1 cellular context compared by ENCODE assay signal in genomic region chr19:29694669-29695627, GRCh38.
TF ChIP-seq lines count a peak whose summit lies in the region.

No MANE protein-coding gene starts in this region.

TF ChIP-seq in HepG2, 621 proteins besides CTCF, POLR2A, EP300 and RAD21 (continued from another document and continues in another):
- TF ChIP-seq RFX3 (CRISPR knock-in tag; IDR thresholded peaks at IDR 0.05) = no peak
- TF ChIP-seq CEBPG (CRISPR knock-in tag; IDR thresholded peaks at IDR 0.05) = 0 out of 2 replicates have a peak, but pooled peaks have one; percentile 7
- TF ChIP-seq TFAP4 (IDR thresholded peaks at IDR 0.05; ENCODE audit: borderline replicate concordance, low read depth) = no peak
- no peak for TF ChIP-seq ZNF839 (CRISPR knock-in tag; IDR thresholded peaks at IDR 0.05; ENCODE audit: borderline replicate concordance)
- TF ChIP-seq ELK4 (CRISPR knock-in tag; IDR thresholded peaks at IDR 0.05; ENCODE audit: borderline replicate concordance) = no peak
- 0 out of 2 replicates have a peak, but pooled peaks have one; percentile 30 for TF ChIP-seq TBX2 (CRISPR knock-in tag; IDR thresholded peaks at IDR 0.05; ENCODE audit: borderline replicate concordance)
- peak; percentile 71; the same call in 1 of the 2 replicates for TF ChIP-seq CBX5 (CRISPR knock-in tag; IDR thresholded peaks at IDR 0.05; ENCODE audit: borderline replicate concordance)
- no peak for TF ChIP-seq ZNF703 (CRISPR knock-in tag; IDR thresholded peaks at IDR 0.05; ENCODE audit: borderline replicate concordance)
- no peak for TF ChIP-seq POLR2AphosphoS2 (IDR thresholded peaks at IDR 0.05; ENCODE audit: low read depth, low read length)
- no peak for TF ChIP-seq SRSF4 (IDR thresholded peaks at IDR 0.05; ENCODE audit: low read depth, low read length, poor library complexity, severe bottlenecking)
- peak; percentile 31; the same call in 1 of the 2 replicates for TF ChIP-seq FOSL2 (CRISPR knock-in tag; IDR thresholded peaks at IDR 0.05)
- no peak for TF ChIP-seq ZNF75D (CRISPR knock-in tag; IDR thresholded peaks at IDR 0.05; ENCODE audit: borderline replicate concordance)
- TF ChIP-seq BCL6 (CRISPR knock-in tag; IDR thresholded peaks at IDR 0.05) = 0 out of 2 replicates have a peak, but pooled peaks have one; percentile 16
- no peak for TF ChIP-seq ZNF121 (CRISPR knock-in tag; IDR thresholded peaks at IDR 0.05)
- 0 out of 2 replicates have a peak, but pooled peaks have one; percentile 36 for TF ChIP-seq KAT8 (CRISPR knock-in tag; IDR thresholded peaks at IDR 0.05)
- TF ChIP-seq ZNF879 (CRISPR knock-in tag; IDR thresholded peaks at IDR 0.05) = no peak
- no peak for TF ChIP-seq CAMTA2 (CRISPR knock-in tag; IDR thresholded peaks at IDR 0.05; ENCODE audit: borderline replicate concordance)
- no peak for TF ChIP-seq FOSL1 (CRISPR knock-in tag; IDR thresholded peaks at IDR 0.05; ENCODE audit: borderline replicate concordance)
- no peak for TF ChIP-seq PRPF4 (IDR thresholded peaks at IDR 0.05; ENCODE audit: low read depth, low read length, poor library complexity, severe bottlenecking)
- TF ChIP-seq HMGXB3 (CRISPR knock-in tag; IDR thresholded peaks at IDR 0.05; ENCODE audit: borderline replicate concordance) = 0 out of 2 replicates have a peak, but pooled peaks have one; percentile 24
- TF ChIP-seq ETV6 (CRISPR knock-in tag; conservative IDR thresholded peaks at IDR 0.05) = no peak
- TF ChIP-seq CBFB (CRISPR knock-in tag; IDR thresholded peaks at IDR 0.05) = 0 out of 2 replicates have a peak, but pooled peaks have one; percentile 30
- TF ChIP-seq SKI (IDR thresholded peaks at IDR 0.05; ENCODE audit: partially characterized antibody) = peak; percentile 94
- no peak for TF ChIP-seq MLLT10 (CRISPR knock-in tag; IDR thresholded peaks at IDR 0.05)
- no peak for TF ChIP-seq MEIS1 (CRISPR knock-in tag; IDR thresholded peaks at IDR 0.05; ENCODE audit: borderline replicate concordance)
- TF ChIP-seq MEF2D (CRISPR knock-in tag; IDR thresholded peaks at IDR 0.05) = 0 out of 2 replicates have a peak, but pooled peaks have one; percentile 27
- peak; percentile 67; the same call in 1 of the 2 replicates for TF ChIP-seq ZNF772 (CRISPR knock-in tag; IDR thresholded peaks at IDR 0.05)
- no peak for TF ChIP-seq ZEB1 (IDR thresholded peaks at IDR 0.05; ENCODE audit: insufficient replicate concordance, low read depth)
- no peak for TF ChIP-seq GPBP1L1 (CRISPR knock-in tag; IDR thresholded peaks at IDR 0.05)
- peak; percentile 46; the same call in 1 of the 2 replicates for TF ChIP-seq GATAD2A (CRISPR knock-in tag; IDR thresholded peaks at IDR 0.05)
- TF ChIP-seq ZNF616 (CRISPR knock-in tag; IDR thresholded peaks at IDR 0.05; ENCODE audit: low read depth) = no peak
- TF ChIP-seq ATF2 (CRISPR knock-in tag; IDR thresholded peaks at IDR 0.05) = no peak; the same call in 1 of the 2 replicates
- 0 out of 2 replicates have a peak, but pooled peaks have one; percentile 42 for TF ChIP-seq HNRNPL (IDR thresholded peaks at IDR 0.05; ENCODE audit: low read depth, low read length)
- TF ChIP-seq ZBTB25 (CRISPR knock-in tag; IDR thresholded peaks at IDR 0.05) = peak; percentile 40; the same call in 1 of the 2 replicates
- no peak for TF ChIP-seq ZBTB33 (CRISPR knock-in tag; IDR thresholded peaks at IDR 0.05)
- TF ChIP-seq ZNF678 (CRISPR knock-in tag; IDR thresholded peaks at IDR 0.05) = no peak
- TF ChIP-seq STAT6 (CRISPR knock-in tag; IDR thresholded peaks at IDR 0.05; ENCODE audit: borderline replicate concordance) = no peak
- TF ChIP-seq ZNF263 (CRISPR knock-in tag; IDR thresholded peaks at IDR 0.05) = 0 out of 2 replicates have a peak, but pooled peaks have one; percentile 31
- peak; percentile 93 for TF ChIP-seq STAG1 (CRISPR knock-in tag; IDR thresholded peaks at IDR 0.05)
- no peak for TF ChIP-seq SRY (CRISPR knock-in tag; IDR thresholded peaks at IDR 0.05)
- TF ChIP-seq ERF (CRISPR knock-in tag; IDR thresholded peaks at IDR 0.05) = peak; percentile 40; the same call in 1 of the 2 replicates
- 0 out of 2 replicates have a peak, but pooled peaks have one; percentile 49 for TF ChIP-seq SSRP1 (CRISPR knock-in tag; IDR thresholded peaks at IDR 0.05)
- peak; percentile 44; the same call in 1 of the 2 replicates for TF ChIP-seq MTA1 (CRISPR knock-in tag; IDR thresholded peaks at IDR 0.05; ENCODE audit: borderline replicate concordance)
- TF ChIP-seq ZNF280D (CRISPR knock-in tag; IDR thresholded peaks at IDR 0.05) = 0 out of 2 replicates have a peak, but pooled peaks have one; percentile 43
- no peak for TF ChIP-seq ZFP1 (CRISPR knock-in tag; IDR thresholded peaks at IDR 0.05)
- no peak for TF ChIP-seq DNMT1 (CRISPR knock-in tag; IDR thresholded peaks at IDR 0.05)
- TF ChIP-seq HNRNPK (IDR thresholded peaks at IDR 0.05; ENCODE audit: low read depth, low read length, poor library complexity, severe bottlenecking) = no peak
- TF ChIP-seq ZNF572 (CRISPR knock-in tag; IDR thresholded peaks at IDR 0.05) = no peak
